15 cellular contexts compared by ENCODE assay signal in the genomic region with DNA sequence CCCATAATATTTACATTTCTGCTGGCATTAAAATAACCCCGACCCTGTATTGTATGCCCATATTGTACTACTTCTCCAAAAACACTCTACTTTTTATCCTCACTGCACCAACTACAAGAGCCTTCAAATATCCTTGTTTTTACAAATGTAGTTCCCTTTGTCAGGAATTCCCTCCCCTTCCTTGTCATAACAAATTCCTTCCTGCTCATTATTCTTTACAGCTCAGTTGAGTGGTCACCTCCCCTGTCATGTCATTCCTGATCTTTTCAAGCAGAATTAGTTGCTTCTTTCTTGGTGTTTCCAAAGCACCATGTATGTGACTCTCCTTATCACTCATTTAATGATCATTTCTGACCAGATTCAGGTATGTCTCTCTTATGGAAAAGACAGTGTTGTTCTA.
"Had no signal": no experiment of that assay in that cellular context is flagged by ENCODE, and none has a peak within 500 bp of the region (broad histone marks: within the 10 kb centered on the region; RNA-seq: fewer than 3 reads in every experiment).

No MANE protein-coding gene starts in this region.

- ATAC-seq: esophagus mucosa; heart right ventricle; left lobe of liver; naive thymus-derived CD4-positive, alpha-beta T cell; right cardiac atrium had no signal

- DNase-seq: effector memory CD4-positive, alpha-beta T cell; heart right ventricle; hypothalamus; kidney glomerular epithelial cell; mammary epithelial cell; naive thymus-derived CD4-positive, alpha-beta T cell; nucleus accumbens; ovary; right cardiac atrium; stimulated activated CD4-positive, alpha-beta T cell treated with anti-CD3 and anti-CD28 coated beads, Interleukin-2, amount 100 ng/mL, for 48 hours; stimulated activated naive CD4-positive, alpha-beta T cell treated with Interleukin-2 at 50 U/mL for 16 hours; trophoblast cell had no signal

- H3K9me3 Mint-ChIP-seq: naive thymus-derived CD4-positive, alpha-beta T cell; neural crest cell had no signal

- H3K27ac Mint-ChIP-seq: naive thymus-derived CD4-positive, alpha-beta T cell had no signal

- H3K36me3 Mint-ChIP-seq: naive thymus-derived CD4-positive, alpha-beta T cell had no signal

- H3K4me1 Mint-ChIP-seq: naive thymus-derived CD4-positive, alpha-beta T cell; neural crest cell had no signal

- H3K4me3 Mint-ChIP-seq: naive thymus-derived CD4-positive, alpha-beta T cell; neural crest cell had no signal
